9 cellular contexts compared by ENCODE assay signal in genomic region chr1:85406887-85407593, GRCh38. TPM values are rescaled to one million over a fixed set of nuclear protein-coding genes. Genes with fewer than 3 reads are reported as not detected.
DNase-seq lines count a peak whose midpoint lies in the region; ATAC-seq, FAIRE-seq and TF ChIP-seq lines count a peak whose summit lies in the region.
"Had no signal": no experiment of that assay in that cellular context is flagged by ENCODE, and none has a peak within 500 bp of the region (broad histone marks: within the 10 kb centered on the region; RNA-seq: fewer than 3 reads in every experiment).

No MANE protein-coding gene starts in this region.

- H3K36me3 ChIP-seq in mammary epithelial cell (ENCODE audit: insufficient read depth, low read length), result no peaks in the 10 kb centered on the region
- no peaks in the 10 kb centered on the region for H3K36me3 ChIP-seq in kidney (ENCODE audit: control insufficient read depth in 1 of 2, insufficient read depth in 2 of 2, low read length in 2 of 2)
- no peaks in the 10 kb centered on the region for H3K36me3 ChIP-seq in skeletal muscle tissue (ENCODE audit: control insufficient read depth in 3 of 3, insufficient read depth in 3 of 3, low read length in 3 of 3)

- peak; percentile 95 for FAIRE-seq in kidney (lab: Jason Lieb, UNC)

- no peaks in the 10 kb centered on the region for H4K20me1 ChIP-seq in mammary epithelial cell (ENCODE audit: insufficient read depth, low read length)

- dilution Hi-C loops in mammary epithelial cell (cut with HindIII; ENCODE audit: low sequenced_read_pairs), result no loop called here

- H3K27me3 ChIP-seq in mammary epithelial cell (ENCODE audit: insufficient read depth, low read length), result no peaks in the 10 kb centered on the region
- no peaks in the 10 kb centered on the region for H3K27me3 ChIP-seq in skeletal muscle tissue (ENCODE audit: control insufficient read depth in 3 of 3, insufficient read depth in 3 of 3, low read length in 3 of 3)

- in situ Hi-C loops in mammary epithelial cell (cut with MboI; ENCODE audit: low sequenced_read_pairs in 2 of 2), result no loop called here

- CTCF ChIA-PET in mammary epithelial cell (lab: Charles Lee; ENCODE audit: low non-redundant PET), result interaction anchor here (0.6 kb wide), 1 partner anchor 96 kb away, joined by 3 read pairs; no protein-coding TSS in a partner anchor

- no peak overlapping the region for H3K4me3 ChIP-seq in mammary epithelial cell (replicated peaks in 1 of 3; ENCODE audit: insufficient read depth in 1 of 3, low read depth in 2 of 3, low read length in 3 of 3)
- peak overlapping the region in 1 of 2 donors; percentile 37 for H3K4me3 ChIP-seq in kidney (ENCODE audit: low read length in 2 of 2)
- peak overlapping the region in 1 of 3 donors; percentile 16 for H3K4me3 ChIP-seq in skeletal muscle tissue (ENCODE audit: low read length in 3 of 3)

- no peak for TF ChIP-seq POLR2A in erythroblast (IDR thresholded peaks at IDR 0.05; ENCODE audit: low read length)

- ATAC-seq in HG03521 (IDR thresholded peaks at IDR 0.05; ENCODE audit: unreplicated experiment) (no peak), HG02763 (IDR thresholded peaks at IDR 0.05; ENCODE audit: unreplicated experiment) (no peak)
- ATAC-seq: naive thymus-derived CD4-positive, alpha-beta T cell had no signal

- H2AFZ ChIP-seq in mammary epithelial cell (ENCODE audit: low read depth, low read length), result peak overlapping the region; percentile 14

- H3K9me3 ChIP-seq in mammary epithelial cell (replicated peaks; ENCODE audit: insufficient read depth, low read length) (no peaks in the 10 kb centered on the region), kidney (ENCODE audit: control insufficient read depth in 1 of 2, low read length in 2 of 2) (no peaks in the 10 kb centered on the region), skeletal muscle tissue (ENCODE audit: control insufficient read depth in 3 of 3, low read length in 3 of 3) (no peaks in the 10 kb centered on the region)

- H3K4me1 ChIP-seq in mammary epithelial cell (ENCODE audit: insufficient read depth, low read length) (peaks cover 3% of the 10 kb centered on the region), kidney (ENCODE audit: control insufficient read depth in 1 of 2, insufficient read depth in 1 of 2, low read depth in 1 of 2, low read length in 2 of 2) (peaks cover 4 to 45% of the 10 kb centered on the region in 2 donors), skeletal muscle tissue (ENCODE audit: control insufficient read depth in 3 of 3, insufficient read depth in 3 of 3, low read length in 3 of 3) (peaks cover 3 to 21% (median 4%) of the 10 kb centered on the region in 3 donors)

- peak overlapping the region; percentile 8 for H3K9ac ChIP-seq in mammary epithelial cell (ENCODE audit: insufficient read depth, low read length)
- no peak overlapping the region for H3K9ac ChIP-seq in kidney (ENCODE audit: low read length in 2 of 2)
- peak overlapping the region in 1 of 3 donors; percentile 24 for H3K9ac ChIP-seq in skeletal muscle tissue (ENCODE audit: low read depth in 1 of 3, low read length in 3 of 3)

- BruUV-seq in mammary epithelial cell (replicated peaks; lab: Mats Ljungman, UMichigan), result no TSS peak

- intact Hi-C loops in mammary epithelial cell (cut with micrococcal nuclease) (loop anchor here (10.0 kb wide), 1 partner anchor 288 kb away; no protein-coding TSS in a partner anchor), kidney (cut with DNase I) (no loop called here)

- H3K79me2 ChIP-seq in mammary epithelial cell (ENCODE audit: insufficient read depth, low read length), result no peaks in the 10 kb centered on the region

- DNase-seq in HK-2 (ENCODE audit: unreplicated experiment) (peak; percentile 41), mammary epithelial cell (peak; percentile 68), kidney (no peak), erythroblast (lab: John Stamatoyannopoulos, UW) (no peak), OCI-M1 (lab: John Stamatoyannopoulos, UW) (no peak)
- DNase-seq: naive thymus-derived CD4-positive, alpha-beta T cell had no signal

- H3K27ac ChIP-seq in mammary epithelial cell (ENCODE audit: insufficient read depth, low read depth, low read length) (peak overlapping the region; percentile 82), kidney (ENCODE audit: low read depth in 2 of 2, low read length in 2 of 2) (peak overlapping the region; percentile 59 to 66), skeletal muscle tissue (ENCODE audit: low read depth, low read length) (peak overlapping the region; percentile 64)

- H3K4me2 ChIP-seq in mammary epithelial cell (ENCODE audit: insufficient read depth, low read depth, low read length), result peak overlapping the region; percentile 77

- 7% methylated on average over 4 of the region's 4 CpGs for WGBS in mammary epithelial cell (ENCODE audit: low coverage, missing lambda C conversion rate)

- no peak for TF ChIP-seq CTCF in mammary epithelial cell (conservative IDR thresholded peaks at IDR 0.05 in 1 of 2, IDR thresholded peaks at IDR 0.05 in 1 of 2; ENCODE audit: extremely low read depth in 1 of 2, insufficient read depth in 1 of 2, low read depth in 1 of 2, low read length in 2 of 2)
- no peak for TF ChIP-seq CTCF in kidney (IDR thresholded peaks at IDR 0.05; ENCODE audit: borderline replicate concordance, extremely low read depth, insufficient read depth)

RNA-seq across cellular contexts. Expression of gene DDAH1, which starts 57.9 kb away (rescaled TPM):
- total RNA-seq in mammary epithelial cell (10 to 100 TPM in 1 of 2 donors, 1 to 10 TPM in 1; 5.1 to 15.8 TPM), kidney (73.1 TPM), skeletal muscle tissue (12.0 TPM)
- polyA plus RNA-seq in mammary epithelial cell (7.6 TPM), kidney (ENCODE audit: insufficient read depth, low read depth, low replicate concordance) (98.9 TPM)
- polyA minus RNA-seq in mammary epithelial cell, result 12.0 TPM
- polyA plus RNA-seq: naive thymus-derived CD4-positive, alpha-beta T cell had no signal

Comparison
In these comparisons a context has a peak if more than half of its experiments do, and no peak if none do; other contexts are left out.
1. DNase-seq: peak in HK-2 (single experiment) and mammary epithelial cell (single experiment); none in kidney (single experiment), erythroblast (0 of 2) and OCI-M1 (single experiment).
2. Peak in every context shown above with its lines, with median percentiles within 50 percentile points of each other: H3K27ac ChIP-seq.